In the genomic region with DNA sequence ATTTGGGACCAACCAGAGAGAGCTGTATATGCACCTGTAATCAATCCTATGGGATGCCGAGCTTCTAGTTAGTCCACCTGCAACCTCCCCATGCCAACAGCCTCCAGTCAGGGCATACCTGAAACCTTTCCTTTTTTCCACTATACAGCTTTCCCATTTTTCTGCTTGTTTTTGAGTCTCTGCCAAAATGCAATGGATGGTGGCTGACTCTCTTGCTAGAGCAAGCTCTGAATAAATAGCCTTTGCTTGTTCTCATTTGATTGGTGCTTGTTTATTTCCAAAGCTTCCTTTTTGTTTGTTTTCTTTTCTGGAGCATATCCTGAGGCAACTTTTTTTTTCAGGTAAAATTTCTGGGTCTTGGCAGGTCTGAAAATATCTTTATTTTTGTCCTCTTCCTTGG, we compare ENCODE assay signal across 26 cellular contexts. TPM values are rescaled to one million over a fixed set of nuclear protein-coding genes. Genes with fewer than 3 reads are reported as not detected.
DNase-seq lines count a peak whose midpoint lies in the region; ATAC-seq and TF ChIP-seq lines count a peak whose summit lies in the region.
"Had no signal": no experiment of that assay in that cellular context is flagged by ENCODE, and none has a peak within 500 bp of the region (broad histone marks: within the 10 kb centered on the region; RNA-seq: fewer than 3 reads in every experiment).

No MANE protein-coding gene starts in this region.

- H3K18ac ChIP-seq in H9 (ENCODE audit: insufficient read length, low read depth, low read length): no peak overlapping the region

- H4K8ac ChIP-seq in H9 (replicated peaks; ENCODE audit: insufficient read length, low read depth, low read length): no peak overlapping the region

- no peaks in the 10 kb centered on the region for H3K79me1 ChIP-seq in H9 (ENCODE audit: insufficient read depth, low read depth, low read length, poor library complexity, severe bottlenecking)

- H2BK120ac ChIP-seq in H9 (ENCODE audit: low read depth, low read length, poor library complexity, severe bottlenecking): no peak overlapping the region

- no peak overlapping the region for H3T11ph ChIP-seq in H9 (ENCODE audit: low read length)

- no peak overlapping the region for H3K23ac ChIP-seq in H9 (ENCODE audit: insufficient read length, low read depth, low read length)

- H3K4me1 Mint-ChIP-seq in H9: peaks cover 17 to 28% of the 10 kb centered on the region in 2 experiments
- H3K4me1 Mint-ChIP-seq: immature natural killer cell had no signal

- H3K4ac ChIP-seq in H9 (ENCODE audit: low read depth, low read length): no peak overlapping the region

- no peaks in the 10 kb centered on the region for H3K79me2 ChIP-seq in mammary epithelial cell (ENCODE audit: insufficient read depth, low read length)
- no peaks in the 10 kb centered on the region for H3K79me2 ChIP-seq in osteoblast (ENCODE audit: insufficient read depth, low read length)
- no peaks in the 10 kb centered on the region for H3K79me2 ChIP-seq in H9 (ENCODE audit: insufficient read depth, low read length)

- H3K9ac ChIP-seq in mammary epithelial cell (ENCODE audit: insufficient read depth, low read length) (no peak overlapping the region), H9 (ENCODE audit: extremely low read depth, insufficient read length, low read length) (no peak overlapping the region)

- in situ Hi-C loops in mammary epithelial cell (cut with MboI; ENCODE audit: low sequenced_read_pairs in 2 of 2): no loop called here

- no peak overlapping the region for H3K56ac ChIP-seq in H9 (ENCODE audit: insufficient read length, low read depth, low read length)

- H2AFZ ChIP-seq in mammary epithelial cell (ENCODE audit: low read depth, low read length): no peak overlapping the region
- no peak overlapping the region for H2AFZ ChIP-seq in osteoblast (ENCODE audit: low read length)
- no peak overlapping the region for H2AFZ ChIP-seq in H9 (ENCODE audit: low read length)

- no peak overlapping the region for H2BK5ac ChIP-seq in H9 (ENCODE audit: insufficient read length, low read length)

- H3K4me1 ChIP-seq in right atrium auricular region: peaks cover 0 to 37% of the 10 kb centered on the region in 2 donors
- peaks cover 0 to 48% (median 31%) of the 10 kb centered on the region in 9 donors for H3K4me1 ChIP-seq in heart right ventricle
- peaks cover 40% of the 10 kb centered on the region for H3K4me1 ChIP-seq in mammary epithelial cell (ENCODE audit: insufficient read depth, low read length)
- peaks cover 46% of the 10 kb centered on the region for H3K4me1 ChIP-seq in osteoblast (ENCODE audit: insufficient read depth, low read length)
- peaks cover 7% of the 10 kb centered on the region for H3K4me1 ChIP-seq in H9 (ENCODE audit: insufficient read depth, low read length)
- H3K4me1 ChIP-seq: pancreas had no signal

- DNase-seq in right atrium auricular region (ENCODE audit: low spot score) (no peak), heart right ventricle (no peak), mammary epithelial cell (no peak), osteoblast (ENCODE audit: insufficient read length, low spot score, missing footprints) (no peak), NCI-H1092 treated with DMSO at 0.1 percent for 48 hours (lab: John Stamatoyannopoulos, UW) (no peak), H9 (no peak)
- DNase-seq: activated CD4-positive, alpha-beta T cell treated with anti-CD3 and anti-CD28 coated beads for 1 hour; activated naive CD8-positive, alpha-beta T cell treated with anti-CD3 and anti-CD28 coated beads, Interleukin-2, amount 10 ng/mL, durations not matched to agents 7 days and 5 days; CD4-positive, CD25-positive, alpha-beta regulatory T cell; glutamatergic neuron; immature natural killer cell; NCI-H2081 treated with DMSO at 0.1 percent for 48 hours; NCI-H69; pancreas; stimulated activated CD8-positive, alpha-beta memory T cell treated with anti-CD3 and anti-CD28 coated beads, Interleukin-4, amount 100 ng/mL, for 48 hours; T-helper 9 cell had no signal

- H2BK12ac ChIP-seq in H9 (ENCODE audit: insufficient read length, low read depth, low read length): no peak overlapping the region

- no peak overlapping the region for H2BK15ac ChIP-seq in H9 (ENCODE audit: low read depth, low read length)

- WGBS in heart right ventricle, 2 donors: 92 to 100% methylated on average over 1 of the region's 1 CpG
- 69% methylated on average over 1 of the region's 1 CpG for WGBS in mammary epithelial cell (ENCODE audit: low coverage, missing lambda C conversion rate)
- no CpG with 5 or more reads among the region's 1 CpG for WGBS in H9 (ENCODE audit: extremely low coverage, insufficient read length, low lambda C conversion rate)

- H3K9me3 Mint-ChIP-seq in H9: peaks cover 6 to 8% of the 10 kb centered on the region in 2 experiments
- H3K9me3 Mint-ChIP-seq: activated T-helper 1 cell treated with anti-CD3 and anti-CD28 coated beads, Interleukin-12 subunit alpha, Interleukin-12 subunit beta, Interleukin-2, Interleukin-4 antibody, amounts not matched to agents 30 ng/mL and 10 ng/mL and 1 ng/mL, durations not matched to agents 14 hours and 24 hours and 36 hours had no signal

- BruUV-seq in mammary epithelial cell (replicated peaks; lab: Mats Ljungman, UMichigan): no TSS peak

- H3K27me3 Mint-ChIP-seq in H9 (ENCODE audit: low read depth): peaks cover 5% of the 10 kb centered on the region
- H3K27me3 Mint-ChIP-seq: activated naive CD8-positive, alpha-beta T cell treated with anti-CD3 and anti-CD28 coated beads, Interleukin-2, amount 10 ng/mL, durations not matched to agents 7 days and 5 days; CD4-positive, CD25-positive, alpha-beta regulatory T cell had no signal

- H4K20me1 ChIP-seq in mammary epithelial cell (ENCODE audit: insufficient read depth, low read length): no peaks in the 10 kb centered on the region
- H4K20me1 ChIP-seq in osteoblast (ENCODE audit: insufficient read depth, low read length): no peaks in the 10 kb centered on the region
- no peaks in the 10 kb centered on the region for H4K20me1 ChIP-seq in H9 (ENCODE audit: control insufficient read depth, insufficient read depth, insufficient read length)

- CTCF ChIA-PET in mammary epithelial cell (lab: Charles Lee; ENCODE audit: low non-redundant PET): no interaction called here

- ATAC-seq in heart right ventricle (no peak), HG03039 (IDR thresholded peaks at IDR 0.05; ENCODE audit: unreplicated experiment) (no peak), GM21526 (IDR thresholded peaks at IDR 0.05; ENCODE audit: low FRiP score, unreplicated experiment) (no peak)
- ATAC-seq: pancreas had no signal

- TF ChIP-seq CTCF in right atrium auricular region (IDR thresholded peaks at IDR 0.05): no peak
- no peak for TF ChIP-seq CTCF in heart right ventricle (IDR thresholded peaks at IDR 0.05)
- TF ChIP-seq CTCF in mammary epithelial cell (conservative IDR thresholded peaks at IDR 0.05 in 1 of 2, IDR thresholded peaks at IDR 0.05 in 1 of 2; ENCODE audit: extremely low read depth in 1 of 2, insufficient read depth in 1 of 2, low read depth in 1 of 2, low read length in 2 of 2): no peak
- no peak for TF ChIP-seq CTCF in osteoblast (IDR thresholded peaks at IDR 0.05; ENCODE audit: extremely low read depth, low read depth, low read length)
- no peak for TF ChIP-seq CTCF in H9 (conservative IDR thresholded peaks at IDR 0.05)

- no peak overlapping the region for H3K27ac Mint-ChIP-seq in H9
- H3K27ac Mint-ChIP-seq: activated naive CD8-positive, alpha-beta T cell treated with anti-CD3 and anti-CD28 coated beads, Interleukin-2, amount 10 ng/mL, durations not matched to agents 7 days and 5 days; activated T-helper 1 cell treated with anti-CD3 and anti-CD28 coated beads, Interleukin-12 subunit alpha, Interleukin-12 subunit beta, Interleukin-2, Interleukin-4 antibody, amounts not matched to agents 30 ng/mL and 10 ng/mL and 1 ng/mL, durations not matched to agents 14 hours and 24 hours and 36 hours; CD4-positive, CD25-positive, alpha-beta regulatory T cell; immature natural killer cell had no signal

- H3K27ac ChIP-seq in right atrium auricular region (peak overlapping the region; percentile 29 to 62), heart right ventricle (peak overlapping the region in 4 of 10 donors; percentile 36 to 52 (median 40)), mammary epithelial cell (ENCODE audit: insufficient read depth, low read depth, low read length) (peak overlapping the region; percentile 32), osteoblast (ENCODE audit: low read depth, low read length) (peak overlapping the region; percentile 86), H9 (ENCODE audit: insufficient read length, low read depth, low read length) (no peak overlapping the region)
- H3K27ac ChIP-seq: pancreas had no signal

- dilution Hi-C loops in mammary epithelial cell (cut with HindIII; ENCODE audit: low sequenced_read_pairs): no loop called here

- no peak overlapping the region for H3K4me3 Mint-ChIP-seq in H9
- H3K4me3 Mint-ChIP-seq: activated naive CD8-positive, alpha-beta T cell treated with anti-CD3 and anti-CD28 coated beads, Interleukin-2, amount 10 ng/mL, durations not matched to agents 7 days and 5 days; activated T-helper 1 cell treated with anti-CD3 and anti-CD28 coated beads, Interleukin-12 subunit alpha, Interleukin-12 subunit beta, Interleukin-2, Interleukin-4 antibody, amounts not matched to agents 30 ng/mL and 10 ng/mL and 1 ng/mL, durations not matched to agents 14 hours and 24 hours and 36 hours; CD4-positive, CD25-positive, alpha-beta regulatory T cell; immature natural killer cell had no signal

- no peaks in the 10 kb centered on the region for H3K23me2 ChIP-seq in H9 (ENCODE audit: insufficient read length, low read depth, low read length, poor library complexity, severe bottlenecking)

- no peak overlapping the region for H4K5ac ChIP-seq in H9 (ENCODE audit: insufficient read length, low read depth, low read length)

- H3K4me3 ChIP-seq in right atrium auricular region (no peak overlapping the region), heart right ventricle (no peak overlapping the region), mammary epithelial cell (replicated peaks in 1 of 3; ENCODE audit: insufficient read depth in 1 of 3, low read depth in 2 of 3, low read length in 3 of 3) (no peak overlapping the region), osteoblast (ENCODE audit: insufficient read depth, low read length) (peak overlapping the region; percentile 24)
- H3K4me3 ChIP-seq: pancreas had no signal

- no peak overlapping the region for H3K14ac ChIP-seq in H9 (ENCODE audit: insufficient read depth, low read length)

- peaks cover 1 to 3% (median 1%) of the 10 kb centered on the region in 3 experiments; a peak in 6 of 7 replicates for H3K36me3 Mint-ChIP-seq in H9 (ENCODE audit: insufficient read depth in 1 of 3, low read depth in 3 of 3)

- no peak overlapping the region for H2BK20ac ChIP-seq in H9 (ENCODE audit: low read depth, low read length, poor library complexity, severe bottlenecking)

- H4K91ac ChIP-seq in H9 (ENCODE audit: insufficient read length, low read depth, low read length): no peak overlapping the region

- H3K4me2 ChIP-seq in mammary epithelial cell (ENCODE audit: insufficient read depth, low read depth, low read length) (peak overlapping the region; percentile 51), osteoblast (ENCODE audit: insufficient read depth, low read length) (peak overlapping the region; percentile 50), H9 (ENCODE audit: insufficient read depth, insufficient read length, low read length) (no peak overlapping the region)

- H3K36me3 ChIP-seq in right atrium auricular region (no peaks in the 10 kb centered on the region), heart right ventricle (no peaks in the 10 kb centered on the region), mammary epithelial cell (ENCODE audit: insufficient read depth, low read length) (no peaks in the 10 kb centered on the region), osteoblast (ENCODE audit: insufficient read depth, low read length) (no peaks in the 10 kb centered on the region)
- H3K36me3 ChIP-seq: pancreas had no signal

- no peaks in the 10 kb centered on the region for H3K9me3 ChIP-seq in right atrium auricular region
- H3K9me3 ChIP-seq in heart right ventricle: peaks cover 0 to 4% (median 0%) of the 10 kb centered on the region in 11 donors
- no peaks in the 10 kb centered on the region for H3K9me3 ChIP-seq in mammary epithelial cell (replicated peaks; ENCODE audit: insufficient read depth, low read length)
- H3K9me3 ChIP-seq in osteoblast (ENCODE audit: low read depth, low read length): no peaks in the 10 kb centered on the region
- H3K9me3 ChIP-seq in H9 (ENCODE audit: control insufficient read depth, low read depth, low read length): no peaks in the 10 kb centered on the region
- H3K9me3 ChIP-seq: pancreas had no signal

- H3K27me3 ChIP-seq in right atrium auricular region: no peaks in the 10 kb centered on the region
- no peaks in the 10 kb centered on the region for H3K27me3 ChIP-seq in heart right ventricle
- H3K27me3 ChIP-seq in mammary epithelial cell (ENCODE audit: insufficient read depth, low read length): no peaks in the 10 kb centered on the region
- H3K27me3 ChIP-seq in osteoblast (ENCODE audit: insufficient read depth, low read length): no peaks in the 10 kb centered on the region
- H3K27me3 ChIP-seq in H9 (ENCODE audit: insufficient read depth, low read length): no peaks in the 10 kb centered on the region
- H3K27me3 ChIP-seq: pancreas had no signal

- H2AK5ac ChIP-seq in H9 (ENCODE audit: insufficient read length, low read length): no peak overlapping the region

- intact Hi-C loops in heart right ventricle (cut with DNase I) (loop anchor here in 1 of 10 donors (10.0 kb wide), 1 partner anchor 136 kb away; no protein-coding TSS in a partner anchor), mammary epithelial cell (cut with micrococcal nuclease) (loop anchor here (1.0 kb wide), 1 partner anchor 25 kb away; no protein-coding TSS in a partner anchor)

RNA-seq across cellular contexts. Expression of gene PLET1, which starts 58.0 kb away (rescaled TPM):
- total RNA-seq in right atrium auricular region: not detected
- not detected for total RNA-seq in heart right ventricle
- not detected for polyA plus RNA-seq in heart right ventricle
- not detected for total RNA-seq in mammary epithelial cell
- polyA plus RNA-seq in mammary epithelial cell: not detected
- polyA minus RNA-seq in mammary epithelial cell: not detected
- total RNA-seq in osteoblast: not detected in 2 replicates
- total RNA-seq in H9 (2021): not detected in 2 replicates
- total RNA-seq: activated naive CD8-positive, alpha-beta T cell treated with anti-CD3 and anti-CD28 coated beads, Interleukin-2, amount 10 ng/mL, durations not matched to agents 7 days and 5 days; activated T-helper 1 cell treated with anti-CD3 and anti-CD28 coated beads, Interleukin-12 subunit alpha, Interleukin-12 subunit beta, Interleukin-2, Interleukin-4 antibody, amounts not matched to agents 30 ng/mL and 10 ng/mL and 1 ng/mL, durations not matched to agents 14 hours and 24 hours and 36 hours; bronchial epithelial cell; CD4-positive, CD25-positive, alpha-beta regulatory T cell; dermis blood vessel endothelial cell; epithelial cell of proximal tubule; lower leg skin; OCI-LY7; pancreas; SK-MEL-5; temporal lobe had no signal
- polyA plus RNA-seq: CD4-positive, CD25-positive, alpha-beta regulatory T cell; immature natural killer cell; pancreas had no signal
